8 cellular contexts compared by ENCODE assay signal in the genomic region with DNA sequence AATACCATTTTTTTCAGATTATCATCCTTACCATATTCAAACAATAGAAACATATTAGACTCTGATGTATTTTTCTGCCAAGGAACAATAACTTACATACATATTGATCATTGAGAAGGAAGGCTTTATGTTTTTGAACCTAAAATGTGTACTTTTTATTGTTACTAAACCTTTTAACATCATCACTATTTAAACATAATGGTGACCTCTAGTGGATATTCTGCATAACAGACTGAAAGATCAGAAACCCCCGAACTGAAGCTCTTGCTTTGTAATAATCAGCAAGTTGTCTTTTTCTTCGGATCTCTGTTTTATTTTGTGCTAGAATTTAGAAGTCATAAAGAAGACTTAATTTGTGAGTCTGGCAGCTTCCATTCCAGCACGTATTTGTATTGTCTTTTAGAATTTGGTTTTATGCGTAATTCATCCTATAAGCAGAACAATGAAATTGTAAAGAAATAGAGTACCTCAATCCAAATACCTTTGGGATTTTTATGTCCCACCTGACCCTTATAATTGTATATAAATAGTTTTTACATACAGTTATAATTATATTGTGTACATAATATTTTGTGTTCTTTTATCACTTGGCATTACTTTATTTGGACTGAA.
A peak's percentile ranks its signal among the peaks of the same experiment; 100 is the strongest.
DNase-seq lines count a peak whose midpoint lies in the region; ATAC-seq and TF ChIP-seq lines count a peak whose summit lies in the region.

No MANE protein-coding gene starts in this region.

- H3K36me3 ChIP-seq in ascending aorta (peaks cover 3 to 6% of the 10 kb centered on the region in 2 donors), testis (ENCODE audit: low read depth, missing control alignments) (no peaks in the 10 kb centered on the region)

- H3K4me1 ChIP-seq in ascending aorta (peaks cover 0 to 3% of the 10 kb centered on the region in 2 donors), testis (no peaks in the 10 kb centered on the region)

- no peak overlapping the region for H3K4me3 ChIP-seq in ascending aorta
- H3K4me3 ChIP-seq in testis = no peak overlapping the region

- TF ChIP-seq POLR2A in testis (IDR thresholded peaks at IDR 0.05) = no peak

- ATAC-seq in HG02884 (IDR thresholded peaks at IDR 0.05; ENCODE audit: unreplicated experiment) (no peak), GM19395 (IDR thresholded peaks at IDR 0.05; ENCODE audit: unreplicated experiment) (no peak)

- no peak overlapping the region for H3K27ac ChIP-seq in ascending aorta
- no peak overlapping the region for H3K27ac ChIP-seq in testis

- intact Hi-C loops in ascending aorta (cut with DNase I) = loop anchor here (1.0 to 5.0 kb wide), 2 partner anchors 134 to 561 kb away; a partner anchor contains a TSS
- intact Hi-C loops in testis (cut with DNase I; ENCODE audit: low total_unique reads) = loop anchor here (5.0 kb wide), 1 partner anchor 131 kb away; no protein-coding TSS in a partner anchor

- POLR2A ChIA-PET in GM10248 (lab: Yijun Ruan, JAX) = interaction anchor here (0.6 kb wide), 1 partner anchor 130 kb away, joined by 3 read pairs; no protein-coding TSS in a partner anchor

- CTCF ChIA-PET in GM10248 (lab: Yijun Ruan, JAX) = interaction anchor here (0.6 to 3.7 kb wide), 29 partner anchors 9 to 564 kb away, joined by 3 to 43 read pairs (median 4); a partner anchor contains a TSS

- no peaks in the 10 kb centered on the region for H3K27me3 ChIP-seq in ascending aorta
- no peaks in the 10 kb centered on the region for H3K27me3 ChIP-seq in testis

- WGBS in testis, 2 donors = 37 to 46% methylated on average over 4 of the region's 4 CpGs

- H3K9me3 ChIP-seq in ascending aorta (no peaks in the 10 kb centered on the region), testis (no peaks in the 10 kb centered on the region)

- TF ChIP-seq CTCF in GM10248 (IDR thresholded peaks at IDR 0.05; ENCODE audit: control extremely low read depth, extremely low read depth, low read depth, missing control alignments) (peak; percentile 56), ascending aorta (IDR thresholded peaks at IDR 0.05) (peak; percentile 19 to 66 (median 48)), testis (IDR thresholded peaks at IDR 0.05) (peak; percentile 44 to 52 (median 50))

- DNase-seq in AG08395 (ENCODE audit: low spot score) (peak; percentile 62), GM10248 (ENCODE audit: extremely low spot score) (peak; percentile 59), NCI-H2196 (lab: John Stamatoyannopoulos, UW; ENCODE audit: unreplicated experiment) (peak; percentile 52), ascending aorta (ENCODE audit: low spot score in 2 of 2) (no peak), iPS-NIHi11 (ENCODE audit: low spot score) (peak; percentile 50), testis (no peak)

Comparison
In these comparisons a context has a peak if more than half of its experiments do, and no peak if none do; other contexts are left out.
1. DNase-seq: peak in AG08395 (single experiment), GM10248 (single experiment), NCI-H2196 (single experiment) and iPS-NIHi11 (single experiment); none in ascending aorta (0 of 2) and testis (single experiment).
2. Peak in every context shown above with its lines, with median percentiles within 50 percentile points of each other: CTCF ChIP-seq.